ENCODE assay signal across 24 cellular contexts in genomic region chr2:96287273-96287856, GRCh38. TPM values are rescaled to one million over a fixed set of nuclear protein-coding genes. Genes with fewer than 3 reads are reported as not detected.
DNase-seq lines count a peak whose midpoint lies in the region; ATAC-seq, FAIRE-seq and TF ChIP-seq lines count a peak whose summit lies in the region.
"Had no signal": no experiment of that assay in that cellular context is flagged by ENCODE, and none has a peak within 500 bp of the region (broad histone marks: within the 10 kb centered on the region; RNA-seq: fewer than 3 reads in every experiment).

No MANE protein-coding gene starts in this region.

- no peak overlapping the region for H3K27ac ChIP-seq in HepG2 (ENCODE audit: extremely low read length, insufficient read depth, low read length)
- no peak overlapping the region for H3K27ac ChIP-seq in right lobe of liver

- peaks cover 8% of the 10 kb centered on the region for H3K4me1 Mint-ChIP-seq in activated CD4-positive, alpha-beta memory T cell treated with anti-CD3 and anti-CD28 coated beads for 36 hours (ENCODE audit: low read depth)
- H3K4me1 Mint-ChIP-seq in activated CD4-positive, alpha-beta memory T cell treated with anti-CD3 and anti-CD28 coated beads, Interleukin-2, amount 10 ng/mL, durations not matched to agents 7 days and 5 days: no peaks in the 10 kb centered on the region
- no peaks in the 10 kb centered on the region for H3K4me1 Mint-ChIP-seq in activated naive CD8-positive, alpha-beta T cell treated with anti-CD3 and anti-CD28 coated beads, Interleukin-2, amount 10 ng/mL, durations not matched to agents 7 days and 5 days
- peaks cover 7% of the 10 kb centered on the region for H3K4me1 Mint-ChIP-seq in stimulated activated memory B cell treated with anti-CD40 and anti-IgM and Interleukin-4, amounts not matched to agents 10 μg/mL and 1 μg/mL and 100 μg/mL, for 72 hours

- 98% methylated on average over 6 of the region's 6 CpGs for WGBS in HepG2 (ENCODE audit: low lambda C conversion rate)
- WGBS in right lobe of liver (ENCODE audit: insufficient coverage, low coverage, low lambda C conversion rate, missing lambda C conversion rate): no CpG with 5 or more reads among the region's 6 CpGs

- no peak overlapping the region for H3K4me3 Mint-ChIP-seq in activated CD4-positive, alpha-beta memory T cell treated with anti-CD3 and anti-CD28 coated beads for 36 hours
- H3K4me3 Mint-ChIP-seq in activated CD4-positive, alpha-beta memory T cell treated with anti-CD3 and anti-CD28 coated beads, Interleukin-2, amount 10 ng/mL, durations not matched to agents 7 days and 5 days: no peak overlapping the region
- no peak overlapping the region for H3K4me3 Mint-ChIP-seq in activated naive CD8-positive, alpha-beta T cell treated with anti-CD3 and anti-CD28 coated beads, Interleukin-2, amount 10 ng/mL, durations not matched to agents 7 days and 5 days
- H3K4me3 Mint-ChIP-seq in stimulated activated memory B cell treated with anti-CD40 and anti-IgM and Interleukin-4, amounts not matched to agents 10 μg/mL and 1 μg/mL and 100 μg/mL, for 72 hours: no peak overlapping the region

- H3K4me3 ChIP-seq in HepG2 (replicated peaks in 1 of 3; ENCODE audit: insufficient read depth in 1 of 3, low read depth in 2 of 3, low read length in 3 of 3) (no peak overlapping the region), right lobe of liver (no peak overlapping the region)

- peaks cover 85 to 99% of the 10 kb centered on the region in 2 experiments for H3K36me3 ChIP-seq in HepG2 (replicated peaks in 1 of 2; ENCODE audit: control insufficient read depth in 1 of 2, insufficient read depth in 2 of 2, low read length in 2 of 2)
- H3K36me3 ChIP-seq in right lobe of liver: peaks cover 11 to 100% (median 76%) of the 10 kb centered on the region in 4 donors

- no peaks in the 10 kb centered on the region for H3K79me2 ChIP-seq in HepG2 (ENCODE audit: insufficient read depth, low read length)

- H3K4me1 ChIP-seq in HepG2 (ENCODE audit: insufficient read depth, low read length) (no peaks in the 10 kb centered on the region), right lobe of liver (no peaks in the 10 kb centered on the region)

- no peak for TF ChIP-seq RAD21 in HepG2 (CRISPR knock-in tag; IDR thresholded peaks at IDR 0.05)

- H3K9ac ChIP-seq in HepG2 (ENCODE audit: insufficient read depth, low read depth, low read length): no peak overlapping the region

- no peak for TF ChIP-seq EP300 in HepG2 (IDR thresholded peaks at IDR 0.05; ENCODE audit: low read depth in 2 of 2, low read length in 2 of 2)
- no peak for TF ChIP-seq EP300 in HepG2 (CRISPR knock-in tag; IDR thresholded peaks at IDR 0.05; ENCODE audit: borderline replicate concordance)

- CTCF ChIA-PET in activated CD4-positive, alpha-beta memory T cell treated with anti-CD3 and anti-CD28 coated beads for 36 hours (lab: Charles Lee): interaction anchor here (0.6 kb wide), 1 partner anchor 20 kb away, joined by 3 read pairs; no protein-coding TSS in a partner anchor
- CTCF ChIA-PET in activated CD4-positive, alpha-beta memory T cell treated with anti-CD3 and anti-CD28 coated beads, Interleukin-2, amount 10 ng/mL, durations not matched to agents 7 days and 5 days (lab: Charles Lee): no interaction called here
- CTCF ChIA-PET in HepG2 (lab: Yijun Ruan, JAX; ENCODE audit: low intra/inter-chr PET ratio, low total read pairs): no interaction called here

- intact Hi-C loops in activated CD4-positive, alpha-beta memory T cell treated with anti-CD3 and anti-CD28 coated beads for 36 hours (cut with micrococcal nuclease): no loop called here
- intact Hi-C loops in HepG2 (cut with micrococcal nuclease; ENCODE audit: unreplicated experiment) (no loop called here), right lobe of liver (cut with DNase I) (no loop called here)

- H3K9me3 ChIP-seq in HepG2 (ENCODE audit: low read length) (no peaks in the 10 kb centered on the region), right lobe of liver (no peaks in the 10 kb centered on the region)

- H3K9me3 Mint-ChIP-seq in activated CD4-positive, alpha-beta memory T cell treated with anti-CD3 and anti-CD28 coated beads for 36 hours: no peaks in the 10 kb centered on the region
- H3K9me3 Mint-ChIP-seq in activated CD4-positive, alpha-beta memory T cell treated with anti-CD3 and anti-CD28 coated beads, Interleukin-2, amount 10 ng/mL, durations not matched to agents 7 days and 5 days: no peaks in the 10 kb centered on the region
- H3K9me3 Mint-ChIP-seq in activated naive CD8-positive, alpha-beta T cell treated with anti-CD3 and anti-CD28 coated beads, Interleukin-2, amount 10 ng/mL, durations not matched to agents 7 days and 5 days: no peaks in the 10 kb centered on the region
- H3K9me3 Mint-ChIP-seq in stimulated activated memory B cell treated with anti-CD40 and anti-IgM and Interleukin-4, amounts not matched to agents 10 μg/mL and 1 μg/mL and 100 μg/mL, for 72 hours: no peaks in the 10 kb centered on the region

- H2AFZ ChIP-seq in HepG2 (ENCODE audit: low read length): no peak overlapping the region

- POLR2A ChIA-PET in activated CD4-positive, alpha-beta memory T cell treated with anti-CD3 and anti-CD28 coated beads for 36 hours (lab: Charles Lee): interaction anchor here (0.9 kb wide), 1 partner anchor 19 kb away, joined by 3 read pairs; no protein-coding TSS in a partner anchor
- POLR2A ChIA-PET in activated CD4-positive, alpha-beta memory T cell treated with anti-CD3 and anti-CD28 coated beads, Interleukin-2, amount 10 ng/mL, durations not matched to agents 7 days and 5 days (lab: Charles Lee): interaction anchor here (1.3 to 1.4 kb wide), 3 partner anchors 19 to 79 kb away, joined by 3 read pairs; partner anchors contain the start of genes NCAPH and STARD7
- POLR2A ChIA-PET in HepG2 (lab: Yijun Ruan, JAX): interaction anchor here (1.4 to 1.6 kb wide), 2 partner anchors 12 to 18 kb away, joined by 3 to 4 read pairs; partner anchors contain the start of gene SNRNP200
- POLR2A ChIA-PET in activated naive CD8-positive, alpha-beta T cell treated with anti-CD3 and anti-CD28 coated beads, Interleukin-2, amount 10 ng/mL, durations not matched to agents 7 days and 5 days (lab: Charles Lee): no interaction called here

- no peak for DNase-seq in activated CD4-positive, alpha-beta memory T cell treated with anti-CD3 and anti-CD28 coated beads for 36 hours
- DNase-seq in activated CD4-positive, alpha-beta memory T cell treated with anti-CD3 and anti-CD28 coated beads, Interleukin-2, amount 10 ng/mL, durations not matched to agents 7 days and 5 days: no peak
- no peak for DNase-seq in HepG2 (ENCODE audit: low spot score)
- no peak for DNase-seq in right lobe of liver
- no peak for DNase-seq in activated naive CD8-positive, alpha-beta T cell treated with anti-CD3 and anti-CD28 coated beads, Interleukin-2, amount 10 ng/mL, durations not matched to agents 7 days and 5 days
- DNase-seq in RCC 7860 (ENCODE audit: low spot score): no peak
- DNase-seq: AML-193, C1 segment of cervical spinal cord, DMS53, GDM1, H7, KBM-7, MM.1S, NCI-H1048, NCI-H1417 treated with DMSO at 0.1 percent for 48 hours, NCI-H187, NCI-H446, NCI-H526 treated with DMSO at 0.1 percent for 48 hours, RPMI8226, SHP77 had no signal

- in situ Hi-C loops in HepG2 (cut with HindIII; ENCODE audit: extremely low pct_ligation_motif_present, low pct_unique_long_range_greater_than_20kb): no loop called here

- FAIRE-seq in HepG2 (lab: Jason Lieb, UNC) (no peak), RCC 7860 (lab: Jason Lieb, UNC) (no peak)
- FAIRE-seq: D721Med had no signal

- no peak for ATAC-seq in HepG2
- ATAC-seq in right lobe of liver: no peak
- no peak for ATAC-seq in activated naive CD8-positive, alpha-beta T cell treated with anti-CD3 and anti-CD28 coated beads, Interleukin-2, amount 10 ng/mL, durations not matched to agents 7 days and 5 days (ENCODE audit: low read depth)
- no peak for ATAC-seq in stimulated activated memory B cell treated with anti-CD40 and anti-IgM and Interleukin-4, amounts not matched to agents 10 μg/mL and 1 μg/mL and 100 μg/mL, for 72 hours
- ATAC-seq in HG03139 (IDR thresholded peaks at IDR 0.05; ENCODE audit: unreplicated experiment): no peak

- no peaks in the 10 kb centered on the region for H4K20me1 ChIP-seq in HepG2 (ENCODE audit: insufficient read depth, low read length)

- TF ChIP-seq POLR2A in HepG2 (IDR thresholded peaks at IDR 0.05; ENCODE audit: insufficient read depth in 1 of 2, low read depth in 2 of 2, low read length in 2 of 2) (no peak), right lobe of liver (IDR thresholded peaks at IDR 0.05) (no peak)

- H3K27me3 ChIP-seq in HepG2 (ENCODE audit: control insufficient read depth in 1 of 2, insufficient read depth in 2 of 2, low read length in 2 of 2) (no peaks in the 10 kb centered on the region), right lobe of liver (no peaks in the 10 kb centered on the region)

- H3K27ac Mint-ChIP-seq in activated CD4-positive, alpha-beta memory T cell treated with anti-CD3 and anti-CD28 coated beads for 36 hours: peak overlapping the region; percentile 74
- no peak overlapping the region for H3K27ac Mint-ChIP-seq in activated CD4-positive, alpha-beta memory T cell treated with anti-CD3 and anti-CD28 coated beads, Interleukin-2, amount 10 ng/mL, durations not matched to agents 7 days and 5 days
- H3K27ac Mint-ChIP-seq in activated naive CD8-positive, alpha-beta T cell treated with anti-CD3 and anti-CD28 coated beads, Interleukin-2, amount 10 ng/mL, durations not matched to agents 7 days and 5 days: peak overlapping the region; percentile 54
- peak overlapping the region; percentile 15 for H3K27ac Mint-ChIP-seq in stimulated activated memory B cell treated with anti-CD40 and anti-IgM and Interleukin-4, amounts not matched to agents 10 μg/mL and 1 μg/mL and 100 μg/mL, for 72 hours

- BruUV-seq in HepG2 (replicated peaks; lab: Mats Ljungman, UMichigan): no TSS peak

- TF ChIP-seq CTCF in HepG2 (CRISPR knock-in tag; IDR thresholded peaks at IDR 0.05) (no peak), right lobe of liver (IDR thresholded peaks at IDR 0.05) (no peak)

- peaks cover 82% of the 10 kb centered on the region for H3K36me3 Mint-ChIP-seq in activated CD4-positive, alpha-beta memory T cell treated with anti-CD3 and anti-CD28 coated beads for 36 hours
- H3K36me3 Mint-ChIP-seq in activated CD4-positive, alpha-beta memory T cell treated with anti-CD3 and anti-CD28 coated beads, Interleukin-2, amount 10 ng/mL, durations not matched to agents 7 days and 5 days (ENCODE audit: low read depth): peaks cover 91% of the 10 kb centered on the region
- H3K36me3 Mint-ChIP-seq in activated naive CD8-positive, alpha-beta T cell treated with anti-CD3 and anti-CD28 coated beads, Interleukin-2, amount 10 ng/mL, durations not matched to agents 7 days and 5 days: peaks cover 42% of the 10 kb centered on the region
- peaks cover 71% of the 10 kb centered on the region for H3K36me3 Mint-ChIP-seq in stimulated activated memory B cell treated with anti-CD40 and anti-IgM and Interleukin-4, amounts not matched to agents 10 μg/mL and 1 μg/mL and 100 μg/mL, for 72 hours

- H3K4me2 ChIP-seq in HepG2 (ENCODE audit: low read depth, low read length): no peak overlapping the region

- H3K27me3 Mint-ChIP-seq in activated CD4-positive, alpha-beta memory T cell treated with anti-CD3 and anti-CD28 coated beads for 36 hours: no peaks in the 10 kb centered on the region
- H3K27me3 Mint-ChIP-seq in activated CD4-positive, alpha-beta memory T cell treated with anti-CD3 and anti-CD28 coated beads, Interleukin-2, amount 10 ng/mL, durations not matched to agents 7 days and 5 days: no peaks in the 10 kb centered on the region
- H3K27me3 Mint-ChIP-seq in activated naive CD8-positive, alpha-beta T cell treated with anti-CD3 and anti-CD28 coated beads, Interleukin-2, amount 10 ng/mL, durations not matched to agents 7 days and 5 days: no peaks in the 10 kb centered on the region
- no peaks in the 10 kb centered on the region for H3K27me3 Mint-ChIP-seq in stimulated activated memory B cell treated with anti-CD40 and anti-IgM and Interleukin-4, amounts not matched to agents 10 μg/mL and 1 μg/mL and 100 μg/mL, for 72 hours

RNA-seq across cellular contexts. Expression of gene SNRNP200, which starts 18.0 kb away (rescaled TPM):
- 100 to 1,000 TPM; 165 to 175 TPM for total RNA-seq in activated CD4-positive, alpha-beta memory T cell treated with anti-CD3 and anti-CD28 coated beads for 36 hours
- total RNA-seq in activated CD4-positive, alpha-beta memory T cell treated with anti-CD3 and anti-CD28 coated beads, Interleukin-2, amount 10 ng/mL, durations not matched to agents 7 days and 5 days: 100 to 1,000 TPM; 149 to 156 TPM
- total RNA-seq in HepG2 (2016; rRNA removed; fragmentation: Illumina TruSeq; extraction: Trizol) (99.0 and 163 TPM in 2 replicates), right lobe of liver (10 to 100 TPM; 43.6 to 52.5 (median 46.8) TPM)
- 47.2 and 52.9 TPM in 2 replicates for total RNA-seq in HepG2 (2016; cell fraction: cytosol; rRNA removed; fragmentation: Illumina TruSeq; extraction: Trizol; ENCODE audit: low read depth)
- total RNA-seq in HepG2 (2016; cell fraction: insoluble cytoplasmic fraction; rRNA removed; fragmentation: Illumina TruSeq; extraction: Trizol): 96.1 and 157 TPM in 2 replicates
- total RNA-seq in HepG2 (2016; cell fraction: membrane; rRNA removed; fragmentation: Illumina TruSeq; extraction: Trizol): 38.5 and 38.9 TPM in 2 replicates
- total RNA-seq in HepG2 (2016; cell fraction: nucleus; rRNA removed; fragmentation: Illumina TruSeq; extraction: Trizol): 100 and 111 TPM in 2 replicates
- polyA plus RNA-seq in HepG2 (2011; rRNA removed): 228 and 232 TPM in 2 replicates
- 208 and 241 TPM in 2 replicates for polyA plus RNA-seq in HepG2 (2011; cell fraction: cytosol; rRNA removed)
- 356 and 374 TPM in 2 replicates for polyA plus RNA-seq in HepG2 (2011; cell fraction: nucleus; rRNA removed)
- 140 and 148 TPM in 2 replicates for polyA plus RNA-seq in HepG2 (2012)
- 7.3 and 8.8 TPM in 2 replicates for polyA plus RNA-seq in HepG2 (2016; cell fraction: cytosol; fragmentation: Illumina TruSeq; extraction: Trizol; ENCODE audit: low read depth)
- polyA plus RNA-seq in HepG2 (2016; cell fraction: insoluble cytoplasmic fraction; fragmentation: Illumina TruSeq; extraction: Trizol; ENCODE audit: low read depth): 181 and 193 TPM in 2 replicates
- polyA plus RNA-seq in HepG2 (2016; cell fraction: membrane; fragmentation: Illumina TruSeq; extraction: Trizol; ENCODE audit: low read depth): 14.0 and 16.1 TPM in 2 replicates
- 219 and 234 TPM in 2 replicates for polyA plus RNA-seq in HepG2 (2016; cell fraction: nucleus; fragmentation: Illumina TruSeq; extraction: Trizol; ENCODE audit: insufficient read depth, low read depth)
- 554 and 704 TPM in 2 replicates for polyA minus RNA-seq in HepG2 (2011; rRNA and poly(A)+ RNA removed; ENCODE audit: low replicate concordance)
- 179 and 186 TPM in 2 replicates for polyA minus RNA-seq in HepG2 (2011; cell fraction: cytosol; rRNA and poly(A)+ RNA removed)
- polyA minus RNA-seq in HepG2 (2011; cell fraction: nucleus; rRNA and poly(A)+ RNA removed): 151 and 182 TPM in 2 replicates
- total RNA-seq in activated naive CD8-positive, alpha-beta T cell treated with anti-CD3 and anti-CD28 coated beads, Interleukin-2, amount 10 ng/mL, durations not matched to agents 7 days and 5 days: 100 to 1,000 TPM; 194 to 201 TPM

RNA-seq across cellular contexts. Expression of gene CIAO1, which starts 21.3 kb away (rescaled TPM):
- total RNA-seq in activated CD4-positive, alpha-beta memory T cell treated with anti-CD3 and anti-CD28 coated beads for 36 hours: 10 to 100 TPM; 86.6 to 87.1 TPM
- 10 to 100 TPM; 64.4 to 67.4 TPM for total RNA-seq in activated CD4-positive, alpha-beta memory T cell treated with anti-CD3 and anti-CD28 coated beads, Interleukin-2, amount 10 ng/mL, durations not matched to agents 7 days and 5 days
- total RNA-seq in HepG2 (2016; rRNA removed; fragmentation: Illumina TruSeq; extraction: Trizol) (99.3 and 118 TPM in 2 replicates), right lobe of liver (10 to 100 TPM; 39.8 to 80.3 (median 45.0) TPM)
- 14.9 and 15.6 TPM in 2 replicates for total RNA-seq in HepG2 (2016; cell fraction: cytosol; rRNA removed; fragmentation: Illumina TruSeq; extraction: Trizol; ENCODE audit: low read depth)
- 102 and 121 TPM in 2 replicates for total RNA-seq in HepG2 (2016; cell fraction: insoluble cytoplasmic fraction; rRNA removed; fragmentation: Illumina TruSeq; extraction: Trizol)
- total RNA-seq in HepG2 (2016; cell fraction: membrane; rRNA removed; fragmentation: Illumina TruSeq; extraction: Trizol): 38.1 and 39.7 TPM in 2 replicates
- total RNA-seq in HepG2 (2016; cell fraction: nucleus; rRNA removed; fragmentation: Illumina TruSeq; extraction: Trizol): 61.9 and 65.1 TPM in 2 replicates
- 109 and 120 TPM in 2 replicates for polyA plus RNA-seq in HepG2 (2011; rRNA removed)
- polyA plus RNA-seq in HepG2 (2011; cell fraction: cytosol; rRNA removed): 120 and 159 TPM in 2 replicates
- polyA plus RNA-seq in HepG2 (2011; cell fraction: nucleus; rRNA removed): 110 and 111 TPM in 2 replicates
- 69.5 and 70.0 TPM in 2 replicates for polyA plus RNA-seq in HepG2 (2012)
- 16.2 and 16.4 TPM in 2 replicates for polyA plus RNA-seq in HepG2 (2016; cell fraction: cytosol; fragmentation: Illumina TruSeq; extraction: Trizol; ENCODE audit: low read depth)
- 117 and 126 TPM in 2 replicates for polyA plus RNA-seq in HepG2 (2016; cell fraction: insoluble cytoplasmic fraction; fragmentation: Illumina TruSeq; extraction: Trizol; ENCODE audit: low read depth)
- polyA plus RNA-seq in HepG2 (2016; cell fraction: membrane; fragmentation: Illumina TruSeq; extraction: Trizol; ENCODE audit: low read depth): 29.3 and 29.6 TPM in 2 replicates
- 148 and 152 TPM in 2 replicates for polyA plus RNA-seq in HepG2 (2016; cell fraction: nucleus; fragmentation: Illumina TruSeq; extraction: Trizol; ENCODE audit: insufficient read depth, low read depth)
- polyA minus RNA-seq in HepG2 (2011; rRNA and poly(A)+ RNA removed; ENCODE audit: low replicate concordance): 225 and 243 TPM in 2 replicates
- 65.5 and 66.8 TPM in 2 replicates for polyA minus RNA-seq in HepG2 (2011; cell fraction: cytosol; rRNA and poly(A)+ RNA removed)
- 49.4 and 55.6 TPM in 2 replicates for polyA minus RNA-seq in HepG2 (2011; cell fraction: nucleus; rRNA and poly(A)+ RNA removed)
- total RNA-seq in activated naive CD8-positive, alpha-beta T cell treated with anti-CD3 and anti-CD28 coated beads, Interleukin-2, amount 10 ng/mL, durations not matched to agents 7 days and 5 days: 10 to 100 TPM; 66.2 to 68.2 TPM

RNA-seq across cellular contexts. Expression of gene TMEM127, which starts 21.6 kb away (rescaled TPM):
- 10 to 100 TPM; 19.3 to 22.2 TPM for total RNA-seq in activated CD4-positive, alpha-beta memory T cell treated with anti-CD3 and anti-CD28 coated beads for 36 hours
- 10 to 100 TPM; 42.4 to 44.0 TPM for total RNA-seq in activated CD4-positive, alpha-beta memory T cell treated with anti-CD3 and anti-CD28 coated beads, Interleukin-2, amount 10 ng/mL, durations not matched to agents 7 days and 5 days
- total RNA-seq in HepG2 (2016; rRNA removed; fragmentation: Illumina TruSeq; extraction: Trizol) (15.7 and 21.5 TPM in 2 replicates), right lobe of liver (10 to 100 TPM; 28.3 to 42.6 (median 32.8) TPM)
- total RNA-seq in HepG2 (2016; cell fraction: cytosol; rRNA removed; fragmentation: Illumina TruSeq; extraction: Trizol; ENCODE audit: low read depth): 1.6 and 1.7 TPM in 2 replicates
- total RNA-seq in HepG2 (2016; cell fraction: insoluble cytoplasmic fraction; rRNA removed; fragmentation: Illumina TruSeq; extraction: Trizol): 13.2 and 21.0 TPM in 2 replicates
- total RNA-seq in HepG2 (2016; cell fraction: membrane; rRNA removed; fragmentation: Illumina TruSeq; extraction: Trizol): 7.2 and 9.0 TPM in 2 replicates
- total RNA-seq in HepG2 (2016; cell fraction: nucleus; rRNA removed; fragmentation: Illumina TruSeq; extraction: Trizol): 18.7 and 20.0 TPM in 2 replicates
- polyA plus RNA-seq in HepG2 (2011; rRNA removed): 33.9 and 45.2 TPM in 2 replicates
- 24.6 and 25.3 TPM in 2 replicates for polyA plus RNA-seq in HepG2 (2011; cell fraction: cytosol; rRNA removed)
- 23.8 and 26.6 TPM in 2 replicates for polyA plus RNA-seq in HepG2 (2011; cell fraction: nucleus; rRNA removed)
- polyA plus RNA-seq in HepG2 (2012): 18.5 and 22.4 TPM in 2 replicates
- polyA plus RNA-seq in HepG2 (2016; cell fraction: cytosol; fragmentation: Illumina TruSeq; extraction: Trizol; ENCODE audit: low read depth): 1.5 and 1.9 TPM in 2 replicates
- polyA plus RNA-seq in HepG2 (2016; cell fraction: insoluble cytoplasmic fraction; fragmentation: Illumina TruSeq; extraction: Trizol; ENCODE audit: low read depth): 13.9 and 16.7 TPM in 2 replicates
- 5.0 and 5.8 TPM in 2 replicates for polyA plus RNA-seq in HepG2 (2016; cell fraction: membrane; fragmentation: Illumina TruSeq; extraction: Trizol; ENCODE audit: low read depth)
- 26.4 and 31.8 TPM in 2 replicates for polyA plus RNA-seq in HepG2 (2016; cell fraction: nucleus; fragmentation: Illumina TruSeq; extraction: Trizol; ENCODE audit: insufficient read depth, low read depth)
- polyA minus RNA-seq in HepG2 (2011; rRNA and poly(A)+ RNA removed; ENCODE audit: low replicate concordance): 75.3 and 118 TPM in 2 replicates
- 16.4 and 21.8 TPM in 2 replicates for polyA minus RNA-seq in HepG2 (2011; cell fraction: cytosol; rRNA and poly(A)+ RNA removed)
- 26.3 and 29.3 TPM in 2 replicates for polyA minus RNA-seq in HepG2 (2011; cell fraction: nucleus; rRNA and poly(A)+ RNA removed)
- total RNA-seq in activated naive CD8-positive, alpha-beta T cell treated with anti-CD3 and anti-CD28 coated beads, Interleukin-2, amount 10 ng/mL, durations not matched to agents 7 days and 5 days: 10 to 100 TPM; 33.4 to 39.1 TPM

RNA-seq across cellular contexts. Expression of gene ITPRIPL1, which starts 37.8 kb away (rescaled TPM):
- 10 to 100 TPM; 30.2 TPM for total RNA-seq in activated CD4-positive, alpha-beta memory T cell treated with anti-CD3 and anti-CD28 coated beads for 36 hours
- 10 to 100 TPM; 43.7 to 46.3 TPM for total RNA-seq in activated CD4-positive, alpha-beta memory T cell treated with anti-CD3 and anti-CD28 coated beads, Interleukin-2, amount 10 ng/mL, durations not matched to agents 7 days and 5 days
- 8.7 and 11.7 TPM in 2 replicates for total RNA-seq in HepG2 (2016; rRNA removed; fragmentation: Illumina TruSeq; extraction: Trizol)
- total RNA-seq in HepG2 (2016; cell fraction: cytosol; rRNA removed; fragmentation: Illumina TruSeq; extraction: Trizol; ENCODE audit: low read depth): 1.8 TPM in 2 replicates
- total RNA-seq in HepG2 (2016; cell fraction: insoluble cytoplasmic fraction; rRNA removed; fragmentation: Illumina TruSeq; extraction: Trizol): 9.0 and 10.8 TPM in 2 replicates
- total RNA-seq in HepG2 (2016; cell fraction: membrane; rRNA removed; fragmentation: Illumina TruSeq; extraction: Trizol): 6.8 and 7.2 TPM in 2 replicates
- total RNA-seq in HepG2 (2016; cell fraction: nucleus; rRNA removed; fragmentation: Illumina TruSeq; extraction: Trizol): 7.6 and 9.0 TPM in 2 replicates
- polyA plus RNA-seq in HepG2 (2011; rRNA removed): 4.3 and 6.3 TPM in 2 replicates
- polyA plus RNA-seq in HepG2 (2011; cell fraction: cytosol; rRNA removed): 5.1 and 5.4 TPM in 2 replicates
- polyA plus RNA-seq in HepG2 (2011; cell fraction: nucleus; rRNA removed): 4.6 and 5.3 TPM in 2 replicates
- 7.4 and 9.8 TPM in 2 replicates for polyA plus RNA-seq in HepG2 (2012)
- 1.3 and 2.7 TPM in 2 replicates for polyA plus RNA-seq in HepG2 (2016; cell fraction: cytosol; fragmentation: Illumina TruSeq; extraction: Trizol; ENCODE audit: low read depth)
- 6.6 and 6.7 TPM in 2 replicates for polyA plus RNA-seq in HepG2 (2016; cell fraction: insoluble cytoplasmic fraction; fragmentation: Illumina TruSeq; extraction: Trizol; ENCODE audit: low read depth)
- polyA plus RNA-seq in HepG2 (2016; cell fraction: membrane; fragmentation: Illumina TruSeq; extraction: Trizol; ENCODE audit: low read depth): 2.8 and 3.9 TPM in 2 replicates
- polyA plus RNA-seq in HepG2 (2016; cell fraction: nucleus; fragmentation: Illumina TruSeq; extraction: Trizol; ENCODE audit: insufficient read depth, low read depth): 11.2 and 11.5 TPM in 2 replicates
- polyA minus RNA-seq in HepG2 (2011; rRNA and poly(A)+ RNA removed; ENCODE audit: low replicate concordance): 0.16 and 9.3 TPM in 2 replicates
- polyA minus RNA-seq in HepG2 (2011; cell fraction: cytosol; rRNA and poly(A)+ RNA removed): 3.9 and 4.1 TPM in 2 replicates
- polyA minus RNA-seq in HepG2 (2011; cell fraction: nucleus; rRNA and poly(A)+ RNA removed): 2.7 TPM in 2 replicates
- total RNA-seq in right lobe of liver: 1 to 10 TPM in 1 of 6 experiments, under 1 TPM in 5; 0.15 to 1.2 (median 0.24) TPM
- 10 to 100 TPM; 32.8 to 35.9 TPM for total RNA-seq in activated naive CD8-positive, alpha-beta T cell treated with anti-CD3 and anti-CD28 coated beads, Interleukin-2, amount 10 ng/mL, durations not matched to agents 7 days and 5 days
- total RNA-seq: A172 had no signal

RNA-seq across cellular contexts. Expression of gene NCAPH, which starts 48.2 kb away (rescaled TPM):
- 10 to 100 TPM; 96.9 to 98.8 TPM for total RNA-seq in activated CD4-positive, alpha-beta memory T cell treated with anti-CD3 and anti-CD28 coated beads for 36 hours
- 10 to 100 TPM; 79.6 to 89.4 TPM for total RNA-seq in activated CD4-positive, alpha-beta memory T cell treated with anti-CD3 and anti-CD28 coated beads, Interleukin-2, amount 10 ng/mL, durations not matched to agents 7 days and 5 days
- total RNA-seq in HepG2 (2016; rRNA removed; fragmentation: Illumina TruSeq; extraction: Trizol): 48.8 and 66.9 TPM in 2 replicates
- total RNA-seq in HepG2 (2016; cell fraction: cytosol; rRNA removed; fragmentation: Illumina TruSeq; extraction: Trizol; ENCODE audit: low read depth): 17.2 and 17.9 TPM in 2 replicates
- total RNA-seq in HepG2 (2016; cell fraction: insoluble cytoplasmic fraction; rRNA removed; fragmentation: Illumina TruSeq; extraction: Trizol): 51.2 and 65.6 TPM in 2 replicates
- total RNA-seq in HepG2 (2016; cell fraction: membrane; rRNA removed; fragmentation: Illumina TruSeq; extraction: Trizol): 23.8 and 28.9 TPM in 2 replicates
- 27.0 and 29.9 TPM in 2 replicates for total RNA-seq in HepG2 (2016; cell fraction: nucleus; rRNA removed; fragmentation: Illumina TruSeq; extraction: Trizol)
- 13.5 and 22.8 TPM in 2 replicates for polyA plus RNA-seq in HepG2 (2011; rRNA removed)
- polyA plus RNA-seq in HepG2 (2011; cell fraction: cytosol; rRNA removed): 15.0 and 23.3 TPM in 2 replicates
- polyA plus RNA-seq in HepG2 (2011; cell fraction: nucleus; rRNA removed): 9.2 and 13.0 TPM in 2 replicates
- polyA plus RNA-seq in HepG2 (2012): 7.8 and 19.4 TPM in 2 replicates
- polyA plus RNA-seq in HepG2 (2016; cell fraction: cytosol; fragmentation: Illumina TruSeq; extraction: Trizol; ENCODE audit: low read depth): 3.3 and 5.6 TPM in 2 replicates
- polyA plus RNA-seq in HepG2 (2016; cell fraction: insoluble cytoplasmic fraction; fragmentation: Illumina TruSeq; extraction: Trizol; ENCODE audit: low read depth): 62.0 and 66.5 TPM in 2 replicates
- polyA plus RNA-seq in HepG2 (2016; cell fraction: membrane; fragmentation: Illumina TruSeq; extraction: Trizol; ENCODE audit: low read depth): 9.1 and 10.8 TPM in 2 replicates
- 35.6 and 38.5 TPM in 2 replicates for polyA plus RNA-seq in HepG2 (2016; cell fraction: nucleus; fragmentation: Illumina TruSeq; extraction: Trizol; ENCODE audit: insufficient read depth, low read depth)
- 29.4 and 107 TPM in 2 replicates for polyA minus RNA-seq in HepG2 (2011; rRNA and poly(A)+ RNA removed; ENCODE audit: low replicate concordance)
- 12.9 and 17.8 TPM in 2 replicates for polyA minus RNA-seq in HepG2 (2011; cell fraction: cytosol; rRNA and poly(A)+ RNA removed)
- polyA minus RNA-seq in HepG2 (2011; cell fraction: nucleus; rRNA and poly(A)+ RNA removed): 9.4 and 16.4 TPM in 2 replicates
- 1 to 10 TPM in 2 of 6 experiments, under 1 TPM in 4; 0.24 to 1.6 (median 0.72) TPM for total RNA-seq in right lobe of liver
- total RNA-seq in activated naive CD8-positive, alpha-beta T cell treated with anti-CD3 and anti-CD28 coated beads, Interleukin-2, amount 10 ng/mL, durations not matched to agents 7 days and 5 days: 10 to 100 TPM; 60.3 to 64.8 TPM
